Comparison of ENCODE assay signal across 8 cellular contexts in genomic region chr11:62832346-62833234, GRCh38. TPM values are rescaled to one million over a fixed set of nuclear protein-coding genes. Genes with fewer than 3 reads are reported as not detected.
DNase-seq lines count a peak whose midpoint lies in the region; ATAC-seq and TF ChIP-seq lines count a peak whose summit lies in the region.

TEX54 (minus strand) TSS chr11:62832841.

- DNase-seq in AG09309 (ENCODE audit: low read depth) (no peak), brain pericyte (ENCODE audit: low read depth, low spot score) (peak; percentile 24), suprapubic skin (ENCODE audit: low spot score in 2 of 2) (peak; percentile 79 to 80), GM10248 (ENCODE audit: extremely low spot score) (no peak), GM19238 (ENCODE audit: insufficient read length, low spot score) (no peak)

- H3K9me3 ChIP-seq in liver (ENCODE audit: control insufficient read depth in 4 of 4, low read length in 3 of 4), result no peaks in the 10 kb centered on the region
- H3K9me3 ChIP-seq in suprapubic skin, result no peaks in the 10 kb centered on the region

- H3K36me3 ChIP-seq in liver (ENCODE audit: control insufficient read depth in 4 of 4, insufficient read depth in 3 of 4, low read depth in 1 of 4, low read length in 3 of 4) (peaks cover 6 to 32% (median 11%) of the 10 kb centered on the region in 4 donors), suprapubic skin (peaks cover 31% of the 10 kb centered on the region)

- no peak for TF ChIP-seq CTCF in AG09309 (IDR thresholded peaks at IDR 0.05; ENCODE audit: control insufficient read depth, insufficient read depth, low read depth, low read length, missing control alignments)
- no peak for TF ChIP-seq CTCF in liver (IDR thresholded peaks at IDR 0.05; ENCODE audit: low read depth, low read length, missing input control)
- no peak for TF ChIP-seq CTCF in suprapubic skin (IDR thresholded peaks at IDR 0.05)
- no peak for TF ChIP-seq CTCF in GM10248 (IDR thresholded peaks at IDR 0.05; ENCODE audit: control extremely low read depth, extremely low read depth, low read depth, missing control alignments)

- WGBS in liver, result 10% methylated on average over 40 of the region's 40 CpGs
- WGBS in suprapubic skin, result 11% methylated on average over 39 of the region's 40 CpGs

- POLR2A ChIA-PET in GM10248 (lab: Yijun Ruan, JAX), result interaction anchor here (0.6 to 2.4 kb wide), 16 partner anchors 8 to 1372 kb away, joined by 3 to 67 read pairs (median 8); partner anchors contain the start of genes NXF1, POLR2G, TMEM179B and ZBTB3

- peak within 1 kb of the TSS; percentile 79 to 80 for H3K9ac ChIP-seq in liver (ENCODE audit: low read depth in 1 of 2, low read length in 2 of 2)

- CTCF ChIA-PET in GM10248 (lab: Yijun Ruan, JAX), result interaction anchor here (0.7 to 2.0 kb wide), 6 partner anchors 8 to 46 kb away, joined by 3 to 8 read pairs (median 4); partner anchors contain the start of gene NXF1

- TF ChIP-seq EP300 in suprapubic skin (IDR thresholded peaks at IDR 0.05), result no peak

- peaks cover 2 to 35% (median 28%) of the 10 kb centered on the region in 4 donors for H3K4me1 ChIP-seq in liver (ENCODE audit: control insufficient read depth in 4 of 4, insufficient read depth in 4 of 4, low read length in 3 of 4)
- H3K4me1 ChIP-seq in suprapubic skin, result peaks cover 47% of the 10 kb centered on the region

- H3K9me3 Mint-ChIP-seq in IgD-negative memory B cell, result no peaks in the 10 kb centered on the region

- peaks cover 11% of the 10 kb centered on the region for H3K36me3 Mint-ChIP-seq in IgD-negative memory B cell

- peak; percentile 9 for ATAC-seq in GM19043 (IDR thresholded peaks at IDR 0.05; ENCODE audit: low read depth, unreplicated experiment)

- H3K27me3 ChIP-seq in liver (ENCODE audit: control insufficient read depth in 4 of 4, insufficient read depth in 4 of 4, low read length in 3 of 4) (no peaks in the 10 kb centered on the region), suprapubic skin (no peaks in the 10 kb centered on the region)

- peak within 1 kb of the TSS; percentile 94 to 99 (median 99) for H3K27ac Mint-ChIP-seq in IgD-negative memory B cell

- H3K4me1 Mint-ChIP-seq in IgD-negative memory B cell, result peaks cover 17 to 28% (median 27%) of the 10 kb centered on the region in 3 donors

- H3K27me3 Mint-ChIP-seq in IgD-negative memory B cell, result no peaks in the 10 kb centered on the region

- H3K4me3 Mint-ChIP-seq in IgD-negative memory B cell, result peak within 1 kb of the TSS; percentile 93 to 100 (median 96)

- H3K27ac ChIP-seq in liver (ENCODE audit: low read depth in 1 of 2, low read length in 2 of 2) (peak within 1 kb of the TSS; percentile 95 to 97), suprapubic skin (peak within 1 kb of the TSS; percentile 91)

- TF ChIP-seq RAD21 in liver (IDR thresholded peaks at IDR 0.05), result no peak

- TF ChIP-seq POLR2A in suprapubic skin (IDR thresholded peaks at IDR 0.05), result no peak

- peak within 1 kb of the TSS; percentile 97 for H3K4me3 ChIP-seq in AG09309 (ENCODE audit: control insufficient read depth, low read depth, low read length)
- H3K4me3 ChIP-seq in liver (ENCODE audit: low read depth in 1 of 3, low read length in 3 of 3), result peak within 1 kb of the TSS; percentile 89 to 97 (median 92)
- peak within 1 kb of the TSS; percentile 88 for H3K4me3 ChIP-seq in suprapubic skin

TF ChIP-seq in liver, 16 proteins besides CTCF, POLR2A, EP300 and RAD21:
- TF ChIP-seq JUND (IDR thresholded peaks at IDR 0.05) (no peak), ATF3 (IDR thresholded peaks at IDR 0.05) (no peak), EGR1 (IDR thresholded peaks at IDR 0.05; ENCODE audit: low read depth in 2 of 2) (peak in 1 of 2 donors; percentile 25)

RNA-seq across cellular contexts. Expression of gene TEX54, which starts in this region (rescaled TPM):
- not detected for polyA plus RNA-seq in IgD-negative memory B cell
- not detected for total RNA-seq in liver
- polyA plus RNA-seq in liver, result 1 to 10 TPM in 1 of 2 donors, not detected in 1; 1.6 TPM
- total RNA-seq in suprapubic skin, result not detected

Comparison
In these comparisons a context has a peak if more than half of its experiments do, and no peak if none do; other contexts are left out.
1. Peak in DNase-seq, H3K4me3 ChIP-seq and H3K27ac ChIP-seq in suprapubic skin; RNA of the gene not detected or under 1 TPM.